ENCODE assay signal across 8 cellular contexts in the genomic region with DNA sequence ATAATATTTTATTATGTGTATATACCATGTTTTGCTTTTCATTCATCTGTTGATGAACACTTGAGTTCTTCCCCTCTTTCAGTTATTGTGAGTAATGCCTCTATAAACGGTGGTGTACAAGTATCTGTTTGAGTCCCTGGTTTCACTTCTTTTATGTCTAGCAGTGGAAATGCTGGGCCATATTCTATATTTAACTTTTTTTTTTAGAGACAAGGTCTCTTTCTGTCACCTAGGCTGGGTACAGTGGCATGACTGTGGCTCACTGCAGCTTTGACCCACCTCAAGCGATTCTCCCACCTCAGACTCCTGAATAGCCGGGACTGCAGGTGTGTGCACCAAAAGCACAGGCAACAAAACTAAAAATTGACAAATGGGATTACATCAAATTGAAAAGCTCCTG. TPM values are rescaled to one million over a fixed set of nuclear protein-coding genes. Genes with fewer than 3 reads are reported as not detected.
DNase-seq lines count a peak whose midpoint lies in the region; ATAC-seq and TF ChIP-seq lines count a peak whose summit lies in the region.

No MANE protein-coding gene starts in this region.

- peaks cover 34 to 50% (median 41%) of the 10 kb centered on the region in 4 donors for H3K4me1 Mint-ChIP-seq in CD4-positive, CD25-positive, alpha-beta regulatory T cell
- H3K4me1 Mint-ChIP-seq in MCF 10A (ENCODE audit: insufficient read depth, unreplicated experiment), result peaks cover 5% of the 10 kb centered on the region

- intact Hi-C loops in MCF 10A (cut with micrococcal nuclease), result no loop called here
- intact Hi-C loops in testis (cut with DNase I; ENCODE audit: low total_unique reads), result no loop called here

- TF ChIP-seq CTCF in OCI-LY3 (IDR thresholded peaks at IDR 0.05; ENCODE audit: low read depth, low read length) (no peak), MCF 10A (IDR thresholded peaks at IDR 0.05; ENCODE audit: unreplicated experiment) (no peak), testis (IDR thresholded peaks at IDR 0.05) (no peak)

- no peaks in the 10 kb centered on the region for H3K27me3 ChIP-seq in CD4-positive, CD25-positive, alpha-beta regulatory T cell (ENCODE audit: control insufficient read depth, insufficient read depth, low read length)
- H3K27me3 ChIP-seq in OCI-LY3 (ENCODE audit: low read depth, low read length), result no peaks in the 10 kb centered on the region
- no peaks in the 10 kb centered on the region for H3K27me3 ChIP-seq in testis

- H3K9ac ChIP-seq in OCI-LY3 (ENCODE audit: low read length), result peak overlapping the region; percentile 66

- peaks cover 5% of the 10 kb centered on the region for H3K36me3 ChIP-seq in CD4-positive, CD25-positive, alpha-beta regulatory T cell (ENCODE audit: control insufficient read depth, insufficient read depth, low read length)
- H3K36me3 ChIP-seq in OCI-LY3 (replicated peaks; ENCODE audit: low read depth, low read length) (no peaks in the 10 kb centered on the region), testis (ENCODE audit: low read depth, missing control alignments) (no peaks in the 10 kb centered on the region)

- H3K4me3 Mint-ChIP-seq in CD4-positive, CD25-positive, alpha-beta regulatory T cell, result no peak overlapping the region
- no peak overlapping the region for H3K4me3 Mint-ChIP-seq in MCF 10A (ENCODE audit: unreplicated experiment)

- H3K9me3 Mint-ChIP-seq in CD4-positive, CD25-positive, alpha-beta regulatory T cell, result peaks cover 0 to 2% (median 0%) of the 10 kb centered on the region in 7 donors
- no peaks in the 10 kb centered on the region for H3K9me3 Mint-ChIP-seq in MCF 10A (ENCODE audit: unreplicated experiment)

- peak overlapping the region in 1 of 3 donors; percentile 35 for H3K27ac Mint-ChIP-seq in CD4-positive, CD25-positive, alpha-beta regulatory T cell
- no peak overlapping the region for H3K27ac Mint-ChIP-seq in MCF 10A (ENCODE audit: low read depth, unreplicated experiment)

- no peak for TF ChIP-seq POLR2A in testis (IDR thresholded peaks at IDR 0.05)

- H3K4me2 ChIP-seq in OCI-LY3 (ENCODE audit: low read length), result peak overlapping the region; percentile 89

- CTCF ChIA-PET in MCF 10A (lab: Yijun Ruan, JAX), result interaction anchor here (0.6 kb wide), 1 partner anchor 426 kb away, joined by 3 read pairs; no protein-coding TSS in a partner anchor

- WGBS in testis, 2 donors, result 85 to 88% methylated on average over 3 of the region's 3 CpGs

- no peaks in the 10 kb centered on the region for H4K20me1 ChIP-seq in OCI-LY3 (ENCODE audit: insufficient read depth, low read length)

- H2AFZ ChIP-seq in OCI-LY3 (ENCODE audit: low read depth, low read length), result no peak overlapping the region

- ATAC-seq in CD4-positive, CD25-positive, alpha-beta regulatory T cell (ENCODE audit: low read depth in 2 of 2), result peak in 1 of 2 donors; percentile 62
- ATAC-seq in GM19035 (IDR thresholded peaks at IDR 0.05; ENCODE audit: unreplicated experiment) (peak; percentile 83), HG02970 (IDR thresholded peaks at IDR 0.05; ENCODE audit: low FRiP score, unreplicated experiment) (peak; percentile 69)

- H3K4me1 ChIP-seq in CD4-positive, CD25-positive, alpha-beta regulatory T cell (ENCODE audit: control insufficient read depth, insufficient read depth, low read length, poor library complexity, severe bottlenecking), result peaks cover 5% of the 10 kb centered on the region
- peaks cover 60% of the 10 kb centered on the region for H3K4me1 ChIP-seq in OCI-LY3 (ENCODE audit: low read length)
- no peaks in the 10 kb centered on the region for H3K4me1 ChIP-seq in testis

- no peaks in the 10 kb centered on the region for H3K9me3 ChIP-seq in CD4-positive, CD25-positive, alpha-beta regulatory T cell (ENCODE audit: control insufficient read depth in 2 of 2, low read length in 2 of 2)
- H3K9me3 ChIP-seq in OCI-LY3 (ENCODE audit: insufficient read depth, low read length) (no peaks in the 10 kb centered on the region), testis (no peaks in the 10 kb centered on the region)

- no peak overlapping the region for H3K27ac ChIP-seq in CD4-positive, CD25-positive, alpha-beta regulatory T cell (ENCODE audit: insufficient read depth, low read length, poor library complexity, severe bottlenecking)
- peak overlapping the region; percentile 98 for H3K27ac ChIP-seq in OCI-LY3 (ENCODE audit: low read length)
- no peak overlapping the region for H3K27ac ChIP-seq in testis

- peaks cover 25% of the 10 kb centered on the region for H3K36me3 Mint-ChIP-seq in CD4-positive, CD25-positive, alpha-beta regulatory T cell
- H3K36me3 Mint-ChIP-seq in MCF 10A (ENCODE audit: insufficient read depth, unreplicated experiment), result no peaks in the 10 kb centered on the region

- POLR2A ChIA-PET in MCF 10A (lab: Yijun Ruan, JAX), result interaction anchor here (1.0 to 1.4 kb wide), 2 partner anchors 12 to 15 kb away, joined by 3 to 7 read pairs; no protein-coding TSS in a partner anchor

- BruUV-seq in MCF 10A (replicated peaks; lab: Mats Ljungman, UMichigan), result no TSS peak

- DNase-seq in CD4-positive, CD25-positive, alpha-beta regulatory T cell, result peak in 1 of 3 donors; percentile 38
- DNase-seq in GM03348 (ENCODE audit: low spot score) (no peak), putamen (ENCODE audit: low spot score) (no peak), MCF 10A (ENCODE audit: unreplicated experiment) (no peak), testis (no peak)

- H3K27me3 Mint-ChIP-seq in CD4-positive, CD25-positive, alpha-beta regulatory T cell, result no peaks in the 10 kb centered on the region
- no peaks in the 10 kb centered on the region for H3K27me3 Mint-ChIP-seq in MCF 10A (ENCODE audit: insufficient read depth, unreplicated experiment)

- H3K4me3 ChIP-seq in CD4-positive, CD25-positive, alpha-beta regulatory T cell (ENCODE audit: low read depth, low read length), result peak overlapping the region; percentile 7
- H3K4me3 ChIP-seq in OCI-LY3 (ENCODE audit: low read length) (peak overlapping the region; percentile 70), testis (no peak overlapping the region)

- H3K79me2 ChIP-seq in OCI-LY3 (ENCODE audit: low read length), result peaks cover 58% of the 10 kb centered on the region

RNA-seq across cellular contexts. Expression of a gene that starts 19.9 kb away (rescaled TPM):
- 42.2 TPM for total RNA-seq in CD4-positive, CD25-positive, alpha-beta regulatory T cell
- polyA plus RNA-seq in CD4-positive, CD25-positive, alpha-beta regulatory T cell, result 10 to 100 TPM; 43.0 to 46.5 (median 44.9) TPM
- total RNA-seq in MCF 10A (2022), result 46.7 and 64.7 TPM in 2 replicates
- total RNA-seq in testis, result 100 to 1,000 TPM; 121 to 126 TPM
- polyA plus RNA-seq in testis (ENCODE audit: insufficient read depth, low read depth, low replicate concordance), result 60.6 TPM

Comparison
In these comparisons a context has a peak if more than half of its experiments do, and no peak if none do; other contexts are left out.
1. H3K4me3 ChIP-seq: peak in CD4-positive, CD25-positive, alpha-beta regulatory T cell (single experiment) and OCI-LY3 (single experiment); none in testis (0 of 2).